20 cellular contexts compared by ENCODE assay signal in genomic region chr2:45132551-45132950, GRCh38.
DNase-seq lines count a peak whose midpoint lies in the region; ATAC-seq, FAIRE-seq and TF ChIP-seq lines count a peak whose summit lies in the region.
"Had no signal": no experiment of that assay in that cellular context is flagged by ENCODE, and none has a peak within 500 bp of the region (broad histone marks: within the 10 kb centered on the region; RNA-seq: fewer than 3 reads in every experiment).

No MANE protein-coding gene starts in this region.

- no peak for TF ChIP-seq RAD21 in GM12878 (IDR thresholded peaks at IDR 0.05; ENCODE audit: insufficient read depth, low read depth, low read length)

- FAIRE-seq in GM12878 (lab: Jason Lieb, UNC), result no peak
- FAIRE-seq: bronchial epithelial cell had no signal

- H3K9me3 ChIP-seq in GM12878 (replicated peaks; ENCODE audit: control insufficient read depth, insufficient read depth, low read length), result no peaks in the 10 kb centered on the region
- H3K9me3 ChIP-seq: adrenal gland, right atrium auricular region had no signal

- H3K4me3 ChIP-seq in GM12864 (ENCODE audit: low read depth, low read length), result no peak overlapping the region
- no peak overlapping the region for H3K4me3 ChIP-seq in GM12878
- H3K4me3 ChIP-seq: adrenal gland, right atrium auricular region had no signal

- no peak for TF ChIP-seq EP300 in GM12878 (IDR thresholded peaks at IDR 0.05; ENCODE audit: borderline replicate concordance in 1 of 2, control insufficient read depth in 1 of 2, low read depth in 2 of 2, low read length in 2 of 2)

- peak overlapping the region; percentile 51; the same call in 1 of the 2 replicates for H3K4me2 ChIP-seq in GM12878 (ENCODE audit: control insufficient read depth, insufficient read depth)

- POLR2A ChIA-PET in GM12878 (lab: Charles Lee), result no interaction called here

- WGBS in GM12878 (ENCODE audit: insufficient coverage, insufficient replicate concordance, low lambda C conversion rate, missing lambda C conversion rate), result 2% methylated on average over 4 of the region's 4 CpGs

- no peaks in the 10 kb centered on the region for H3K27me3 ChIP-seq in GM12878 (replicated peaks in 1 of 2; ENCODE audit: control insufficient read depth in 2 of 2, insufficient read depth in 2 of 2, low read length in 1 of 2)
- H3K27me3 ChIP-seq: adrenal gland, right atrium auricular region had no signal

- no peaks in the 10 kb centered on the region for H4K20me1 ChIP-seq in GM12878 (ENCODE audit: control insufficient read depth, insufficient read depth)

- TF ChIP-seq POLR2A in GM12878 (IDR thresholded peaks at IDR 0.05; ENCODE audit: low read depth, low read length), result no peak

- no TSS peak for BruUV-seq in GM12878 (replicated peaks; lab: Mats Ljungman, UMichigan)

- no peaks in the 10 kb centered on the region for H3K79me2 ChIP-seq in GM12878 (ENCODE audit: control insufficient read depth, insufficient read depth, low read length)

- CTCF ChIA-PET in GM12878 (lab: Yijun Ruan, JAX), result no interaction called here

- no peak overlapping the region for H3K27ac ChIP-seq in GM12878 (ENCODE audit: control insufficient read depth, insufficient read depth)
- H3K27ac ChIP-seq: adrenal gland, right atrium auricular region had no signal

- no peaks in the 10 kb centered on the region for H3K36me3 ChIP-seq in GM12878 (ENCODE audit: control insufficient read depth in 2 of 2, insufficient read depth in 2 of 2, low read length in 1 of 2)
- H3K36me3 ChIP-seq: adrenal gland, right atrium auricular region had no signal

- intact Hi-C loops in GM12878 (cut with micrococcal nuclease; ENCODE audit: unreplicated experiment), result no loop called here

- ATAC-seq in GM19351 (IDR thresholded peaks at IDR 0.05; ENCODE audit: unreplicated experiment), result peak; percentile 71
- ATAC-seq in HG02870 (IDR thresholded peaks at IDR 0.05; ENCODE audit: unreplicated experiment), result peak; percentile 79
- peak; percentile 83 for ATAC-seq in GM12878
- no peak for ATAC-seq in HG03521 (IDR thresholded peaks at IDR 0.05; ENCODE audit: unreplicated experiment)

- SMC1A ChIA-PET in GM12878 (lab: Charles Lee; ENCODE audit: uncharacterized antibody, unreplicated experiment), result no interaction called here

- in situ Hi-C loops in GM12878 (cut with MboI), result no loop called here

- no peak overlapping the region for H2AFZ ChIP-seq in GM12878 (ENCODE audit: control insufficient read depth, low read depth, low read length)

- RAD21 ChIA-PET in GM12878 (lab: Charles Lee; ENCODE audit: unreplicated experiment), result no interaction called here

- DNase-seq in GM12864 (ENCODE audit: low read depth) (peak; percentile 8), GM12878 (ENCODE audit: low read depth, low spot score) (peak; percentile 31), OCI-M1 (lab: John Stamatoyannopoulos, UW) (no peak), NCI-H526 (lab: John Stamatoyannopoulos, UW) (no peak), HUDEP-2 (lab: John Stamatoyannopoulos, UW; ENCODE audit: unreplicated experiment in 76 of 76) (no peak)
- DNase-seq: activated CD4-positive, alpha-beta T cell treated with anti-CD3 and anti-CD28 coated beads, Interleukin-2, amount 50 U/mL, for 1 hour; activated gamma-delta T cell; adrenal gland; CD4-positive, CD25-positive, alpha-beta regulatory T cell; GOT3; kidney glomerular epithelial cell; NCI-H1048; NCI-H2029; SHP77 treated with DMSO at 0.1 percent for 48 hours; substantia nigra had no signal

- TF ChIP-seq CTCF in GM12864 (IDR thresholded peaks at IDR 0.05; ENCODE audit: low read depth, low read length, missing control alignments), result no peak
- no peak for TF ChIP-seq CTCF in GM12878 (IDR thresholded peaks at IDR 0.05 in 2 of 3, conservative IDR thresholded peaks at IDR 0.05 in 1 of 3; ENCODE audit: control insufficient read depth in 2 of 3, extremely low read depth in 1 of 3, insufficient read depth in 1 of 3, low read depth in 3 of 3, low read length in 3 of 3)

- peaks cover 12% of the 10 kb centered on the region; the same call in 1 of the 2 replicates for H3K4me1 ChIP-seq in GM12878 (ENCODE audit: control insufficient read depth, insufficient read depth, low read length)
- H3K4me1 ChIP-seq: right atrium auricular region had no signal

- no peak overlapping the region for H3K9ac ChIP-seq in GM12878 (ENCODE audit: control insufficient read depth, insufficient read depth, low read length)

TF ChIP-seq in GM12878, 131 proteins besides CTCF, POLR2A, EP300 and RAD21:
- TF ChIP-seq POLR2AphosphoS5 (IDR thresholded peaks at IDR 0.05; ENCODE audit: low read length), result no peak
- no peak for TF ChIP-seq NRF1 (conservative IDR thresholded peaks at IDR 0.05; ENCODE audit: low read depth, low read length)
- TF ChIP-seq RUNX3 (IDR thresholded peaks at IDR 0.05; ENCODE audit: low read length), result peak; percentile 23; the same call in 1 of the 2 replicates

Comparison
In these comparisons a context has a peak if more than half of its experiments do, and no peak if none do; other contexts are left out.
1. DNase-seq: peak in GM12864 (single experiment) and GM12878 (single experiment); none in OCI-M1 (single experiment), NCI-H526 (0 of 2) and HUDEP-2 (0 of 76).